ENCODE assay signal across 13 cellular contexts in genomic region chr1:12148958-12149790, GRCh38. TPM values are rescaled to one million over a fixed set of nuclear protein-coding genes. Genes with fewer than 3 reads are reported as not detected.
A peak's percentile ranks its signal among the peaks of the same experiment; 100 is the strongest.
DNase-seq lines count a peak whose midpoint lies in the region; ATAC-seq, FAIRE-seq and TF ChIP-seq lines count a peak whose summit lies in the region.
"Had no signal": no experiment of that assay in that cellular context is flagged by ENCODE, and none has a peak within 500 bp of the region (broad histone marks: within the 10 kb centered on the region; RNA-seq: fewer than 3 reads in every experiment).

No MANE protein-coding gene starts in this region.

- peaks cover 5% of the 10 kb centered on the region for H3K9me3 Mint-ChIP-seq in T-helper 2 cell treated with Interferon-gamma antibody and Interleukin-4, amounts not matched to agents 5 μg/mL and 100 μg/mL, for 36 hours

- no peaks in the 10 kb centered on the region for H3K27me3 Mint-ChIP-seq in T-helper 2 cell treated with Interferon-gamma antibody and Interleukin-4, amounts not matched to agents 5 μg/mL and 100 μg/mL, for 36 hours (ENCODE audit: low read depth)

- H3K4me1 ChIP-seq in left ventricle myocardium inferior (peaks cover 57% of the 10 kb centered on the region), left lung (peaks cover 14 to 100% of the 10 kb centered on the region in 2 donors), upper lobe of right lung (peaks cover 72% of the 10 kb centered on the region)
- H3K4me1 ChIP-seq: parathyroid adenoma had no signal

- no peak for ATAC-seq in left ventricle myocardium superior
- ATAC-seq in left lung: no peak
- no peak for ATAC-seq in upper lobe of right lung

- peaks cover 8% of the 10 kb centered on the region for H3K36me3 Mint-ChIP-seq in T-helper 2 cell treated with Interferon-gamma antibody and Interleukin-4, amounts not matched to agents 5 μg/mL and 100 μg/mL, for 36 hours (ENCODE audit: low read depth)

- no peak for FAIRE-seq in RCC 7860 (lab: Jason Lieb, UNC)

- no peak for TF ChIP-seq CTCF in left ventricle myocardium inferior (IDR thresholded peaks at IDR 0.05; ENCODE audit: borderline replicate concordance)
- TF ChIP-seq CTCF in left lung (IDR thresholded peaks at IDR 0.05): no peak
- no peak for TF ChIP-seq CTCF in upper lobe of right lung (IDR thresholded peaks at IDR 0.05)

- H3K27ac Mint-ChIP-seq in T-helper 2 cell treated with Interferon-gamma antibody and Interleukin-4, amounts not matched to agents 5 μg/mL and 100 μg/mL, for 36 hours: peak overlapping the region; percentile 97

- H3K4me3 Mint-ChIP-seq in T-helper 2 cell treated with Interferon-gamma antibody and Interleukin-4, amounts not matched to agents 5 μg/mL and 100 μg/mL, for 36 hours: peak overlapping the region; percentile 83

- H3K27ac ChIP-seq in left ventricle myocardium inferior (replicated peaks): peak overlapping the region; percentile 81
- H3K27ac ChIP-seq in left lung: peak overlapping the region; percentile 37 to 98
- peak overlapping the region; percentile 7 for H3K27ac ChIP-seq in upper lobe of right lung
- H3K27ac ChIP-seq: GM23248 had no signal

- H3K9me3 ChIP-seq in left ventricle myocardium inferior (replicated peaks): peaks cover 7% of the 10 kb centered on the region
- H3K9me3 ChIP-seq in left lung: no peaks in the 10 kb centered on the region
- H3K9me3 ChIP-seq in upper lobe of right lung: no peaks in the 10 kb centered on the region

- H3K4me1 Mint-ChIP-seq in T-helper 2 cell treated with Interferon-gamma antibody and Interleukin-4, amounts not matched to agents 5 μg/mL and 100 μg/mL, for 36 hours (ENCODE audit: low read depth): peaks cover 70% of the 10 kb centered on the region

- no peak overlapping the region for H3K4me3 ChIP-seq in left ventricle myocardium inferior
- H3K4me3 ChIP-seq in left lung: no peak overlapping the region
- no peak overlapping the region for H3K4me3 ChIP-seq in upper lobe of right lung
- H3K4me3 ChIP-seq: GM23248 had no signal

- H3K36me3 ChIP-seq in left ventricle myocardium inferior: no peaks in the 10 kb centered on the region
- no peaks in the 10 kb centered on the region for H3K36me3 ChIP-seq in left lung
- H3K36me3 ChIP-seq in upper lobe of right lung: no peaks in the 10 kb centered on the region

- DNase-seq in left ventricle myocardium inferior: no peak
- no peak for DNase-seq in left ventricle myocardium superior
- DNase-seq in T-helper 2 cell treated with Interferon-gamma antibody and Interleukin-4, amounts not matched to agents 5 μg/mL and 100 μg/mL, for 36 hours (ENCODE audit: low spot score): no peak
- no peak for DNase-seq in left lung
- no peak for DNase-seq in upper lobe of right lung
- DNase-seq in NCI-H146 treated with DMSO at 0.1 percent for 48 hours (lab: John Stamatoyannopoulos, UW; ENCODE audit: unreplicated experiment): no peak
- no peak for DNase-seq in RCC 7860 (ENCODE audit: low spot score)
- DNase-seq in KG1 (lab: John Stamatoyannopoulos, UW): no peak
- DNase-seq: activated gamma-delta T cell treated with Interleukin-2 at 50 U/mL for 16 hours, C1 segment of cervical spinal cord, GM23248, NCI-H524 had no signal

- H3K27me3 ChIP-seq in left ventricle myocardium inferior (ENCODE audit: low read depth) (no peaks in the 10 kb centered on the region), left lung (no peaks in the 10 kb centered on the region), upper lobe of right lung (no peaks in the 10 kb centered on the region)

- intact Hi-C loops in left ventricle myocardium inferior (cut with micrococcal nuclease): no loop called here
- intact Hi-C loops in left ventricle myocardium superior (cut with micrococcal nuclease): no loop called here
- intact Hi-C loops in left lung (cut with DNase I): no loop called here
- intact Hi-C loops in upper lobe of right lung (cut with DNase I): loop anchor here (10.0 kb wide), 1 partner anchor 46 kb away; no protein-coding TSS in a partner anchor

RNA-seq across cellular contexts. Expression of gene TNFRSF1B, which starts 17.6 kb away (rescaled TPM):
- total RNA-seq in left ventricle myocardium inferior: 16.2 TPM
- total RNA-seq in left ventricle myocardium superior: 13.0 TPM
- total RNA-seq in left lung: 100 to 1,000 TPM in 1 of 2 donors, 10 to 100 TPM in 1; 33.0 to 109 TPM
- 62.4 TPM for total RNA-seq in upper lobe of right lung

Comparison
In these comparisons a context has a peak if more than half of its experiments do, and no peak if none do; other contexts are left out.
1. H3K27ac ChIP-seq: peak in every context shown above with its lines; median percentile 81 in left ventricle myocardium inferior; 68 in left lung; 7 in upper lobe of right lung.